In the genomic region with DNA sequence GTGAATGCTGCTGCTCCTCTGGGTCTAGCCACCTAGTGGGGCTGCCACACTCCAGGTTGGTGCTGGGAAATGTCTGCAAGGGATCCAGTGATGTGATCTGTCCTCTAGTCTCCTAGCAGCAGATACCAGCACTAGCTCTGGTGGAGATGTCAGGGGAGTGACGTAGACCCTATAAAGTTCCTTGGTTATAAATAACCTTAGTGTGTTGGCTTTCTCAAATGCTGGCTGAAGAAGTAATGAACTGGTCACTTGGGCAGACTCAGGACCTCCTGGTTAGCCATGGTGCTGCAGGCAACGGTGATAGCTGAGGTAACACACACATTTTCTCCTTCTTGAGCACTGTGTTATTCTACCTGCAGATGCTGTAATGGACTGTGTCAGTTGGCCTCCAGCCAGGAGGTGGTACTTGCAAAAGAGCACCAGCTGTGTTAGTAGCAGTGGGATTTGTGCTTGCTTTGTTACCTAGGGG, we compare ENCODE assay signal across 18 cellular contexts. TPM values are rescaled to one million over a fixed set of nuclear protein-coding genes. Genes with fewer than 3 reads are reported as not detected.
A peak's percentile ranks its signal among the peaks of the same experiment; 100 is the strongest.
DNase-seq lines count a peak whose midpoint lies in the region; FAIRE-seq and TF ChIP-seq lines count a peak whose summit lies in the region.
"Had no signal": no experiment of that assay in that cellular context is flagged by ENCODE, and none has a peak within 500 bp of the region (broad histone marks: within the 10 kb centered on the region; RNA-seq: fewer than 3 reads in every experiment).

No MANE protein-coding gene starts in this region.

- no peak for TF ChIP-seq EP300 in ovary (IDR thresholded peaks at IDR 0.05)

- no peak for FAIRE-seq in GM19239 (lab: Jason Lieb, UNC)
- FAIRE-seq: frontal cortex, K562 had no signal

- no peak for TF ChIP-seq POLR2A in ovary (IDR thresholded peaks at IDR 0.05)

- H3K9me3 ChIP-seq in BE2C = no peaks in the 10 kb centered on the region
- no peaks in the 10 kb centered on the region for H3K9me3 ChIP-seq in ovary
- H3K9me3 ChIP-seq: testis had no signal

- DNase-seq in BE2C = peak; percentile 42
- DNase-seq in EH (ENCODE audit: low read depth) = peak; percentile 43
- peak; percentile 80 for DNase-seq in NCI-H2171 (lab: John Stamatoyannopoulos, UW)
- peak; percentile 18 for DNase-seq in left kidney (ENCODE audit: low read depth, low spot score)
- no peak for DNase-seq in activated CD4-positive, alpha-beta T cell treated with anti-CD3 and anti-CD28 coated beads for 1 hour
- no peak for DNase-seq in GM19239 (ENCODE audit: insufficient read length, low spot score)
- DNase-seq in HK-2 (ENCODE audit: unreplicated experiment) = no peak
- no peak for DNase-seq in ovary
- DNase-seq: activated naive CD4-positive, alpha-beta T cell; AML-193; left colon; stimulated activated CD4-positive, alpha-beta T cell treated with anti-CD3 and anti-CD28 coated beads, Interleukin-4, amount 100 ng/mL, for 4 hours; testis had no signal

- no peak overlapping the region for H3K4me3 ChIP-seq in BE2C (ENCODE audit: low read depth, low read length)
- H3K4me3 ChIP-seq in ovary = no peak overlapping the region
- H3K4me3 ChIP-seq: coronary artery, K562, testis had no signal

- TF ChIP-seq CTCF in BE2C (IDR thresholded peaks at IDR 0.05; ENCODE audit: low read depth, low read length) (no peak), ovary (IDR thresholded peaks at IDR 0.05) (no peak)

- WGBS in ovary, 3 donors = 79 to 89% (median 83%) methylated on average over 2 of the region's 2 CpGs

- H3K27ac ChIP-seq in ovary = no peak overlapping the region
- H3K27ac ChIP-seq: HL-60, testis had no signal

- intact Hi-C loops in ovary (cut with DNase I) = no loop called here

- H3K4me1 ChIP-seq in BE2C = no peaks in the 10 kb centered on the region
- H3K4me1 ChIP-seq in ovary (ENCODE audit: insufficient read depth) = no peaks in the 10 kb centered on the region
- H3K4me1 ChIP-seq: testis had no signal

- H3K36me3 ChIP-seq in BE2C (no peaks in the 10 kb centered on the region), ovary (no peaks in the 10 kb centered on the region)

- H3K27me3 ChIP-seq in BE2C (no peaks in the 10 kb centered on the region), ovary (no peaks in the 10 kb centered on the region)
- H3K27me3 ChIP-seq: testis had no signal

RNA-seq across cellular contexts. Expression of gene BBOX1, which starts 35.5 kb away (rescaled TPM):
- not detected for polyA plus RNA-seq in BE2C (2012; ENCODE audit: insufficient read depth, insufficient read length, low read depth)
- 1 to 10 TPM in 1 of 7 donors, under 1 TPM in 3, not detected in 3; 0.25 to 2.3 (median 0.80) TPM for total RNA-seq in ovary
- polyA plus RNA-seq in ovary = under 1 TPM; 0.04 to 0.37 TPM
- total RNA-seq: K562, left colon, Right ventricle myocardium inferior had no signal
- polyA plus RNA-seq: K562 had no signal

Comparison
In these comparisons a context has a peak if more than half of its experiments do, and no peak if none do; other contexts are left out.
1. DNase-seq: peak in BE2C (single experiment), EH (single experiment), NCI-H2171 (single experiment) and left kidney (single experiment); none in activated CD4-positive, alpha-beta T cell treated with anti-CD3 and anti-CD28 coated beads for 1 hour (single experiment), GM19239 (single experiment), HK-2 (single experiment) and ovary (0 of 5).